Comparison of ENCODE assay signal across 22 cellular contexts in the genomic region with DNA sequence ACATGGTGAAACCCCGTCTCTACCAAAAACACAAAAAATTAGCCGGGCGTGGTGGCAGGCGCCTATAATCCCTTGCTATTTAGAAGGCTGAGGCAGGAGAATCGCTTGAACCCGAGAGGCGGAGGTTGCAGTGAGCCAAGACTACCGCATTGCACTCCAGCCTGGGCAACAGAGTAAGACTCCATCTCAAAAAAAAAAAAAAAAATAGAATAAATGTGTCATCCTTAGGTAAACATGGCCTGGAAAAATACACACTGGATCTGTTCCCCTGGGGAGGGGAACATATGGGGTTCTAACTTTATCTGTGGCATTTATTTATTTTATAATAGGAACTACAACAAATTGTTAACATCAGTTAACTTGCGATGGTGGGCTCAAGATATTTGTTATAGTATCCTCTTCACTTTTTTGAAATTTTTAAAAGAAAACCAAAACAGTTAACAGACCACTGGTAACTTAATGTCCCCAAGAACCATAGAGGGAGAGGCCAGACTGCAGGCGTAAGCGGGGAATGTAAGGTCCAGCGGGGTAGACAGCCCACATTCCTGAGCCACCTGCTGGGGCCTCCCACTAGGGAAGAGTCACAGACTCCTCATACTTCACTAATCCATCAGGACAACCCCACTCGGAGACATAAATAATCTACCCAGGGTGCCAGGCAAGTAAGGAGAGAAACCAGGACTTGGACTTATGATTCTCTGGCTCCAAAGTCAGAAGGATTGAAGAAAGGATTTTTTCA. TPM values are rescaled to one million over a fixed set of nuclear protein-coding genes. Genes with fewer than 3 reads are reported as not detected.
DNase-seq lines count a peak whose midpoint lies in the region; ATAC-seq and TF ChIP-seq lines count a peak whose summit lies in the region.
"Had no signal": no experiment of that assay in that cellular context is flagged by ENCODE, and none has a peak within 500 bp of the region (broad histone marks: within the 10 kb centered on the region; RNA-seq: fewer than 3 reads in every experiment).

No MANE protein-coding gene starts in this region.

- H3K4me3 Mint-ChIP-seq in mesothelial cell of epicardium, result no peak overlapping the region

- peaks cover 4 to 20% of the 10 kb centered on the region in 2 donors for H3K36me3 ChIP-seq in body of pancreas (replicated peaks in 1 of 2; ENCODE audit: insufficient read depth in 1 of 2, low read depth in 2 of 2)

- peaks cover 0 to 3% (median 0%) of the 10 kb centered on the region in 3 donors for H3K9me3 ChIP-seq in body of pancreas
- H3K9me3 ChIP-seq: spleen, thoracic aorta had no signal

- H3K27ac Mint-ChIP-seq in mesothelial cell of epicardium, result peak overlapping the region; percentile 70

- no peak for TF ChIP-seq POLR2A in body of pancreas (IDR thresholded peaks at IDR 0.05)

- peaks cover 73% of the 10 kb centered on the region for H3K4me1 ChIP-seq in body of pancreas

- peaks cover 38% of the 10 kb centered on the region for H3K36me3 Mint-ChIP-seq in mesothelial cell of epicardium

- intact Hi-C loops in body of pancreas (cut with DNase I) (no loop called here), head of caudate nucleus (cut with DNase I) (no loop called here)

- 80 to 82% methylated on average over 13 of the region's 13 CpGs for WGBS in body of pancreas, 2 donors

- peak overlapping the region; percentile 52 to 74 (median 64) for H3K27ac ChIP-seq in body of pancreas
- H3K27ac ChIP-seq: spleen, thoracic aorta had no signal

- ATAC-seq in body of pancreas (no peak), HG02678 (IDR thresholded peaks at IDR 0.05; ENCODE audit: unreplicated experiment) (no peak)
- ATAC-seq: HCT116, Panc1 had no signal

- H3K9me3 Mint-ChIP-seq in mesothelial cell of epicardium, result no peaks in the 10 kb centered on the region

- H3K27me3 ChIP-seq in body of pancreas, result no peaks in the 10 kb centered on the region
- H3K27me3 ChIP-seq: spleen had no signal

- H3K27me3 Mint-ChIP-seq in mesothelial cell of epicardium (ENCODE audit: low read depth), result no peaks in the 10 kb centered on the region

- DNase-seq in A172 (ENCODE audit: low spot score) (peak; percentile 11), DMS53 (lab: John Stamatoyannopoulos, UW) (peak; percentile 68), body of pancreas (no peak), mesothelial cell of epicardium (ENCODE audit: low spot score in 2 of 2, unreplicated experiment in 2 of 2) (no peak), epidermal melanocyte (ENCODE audit: insufficient read length, low spot score) (no peak), head of caudate nucleus (no peak), AG08396 (ENCODE audit: low spot score) (no peak)
- DNase-seq: activated CD8-positive, alpha-beta memory T cell treated with anti-CD3 and anti-CD28 coated beads for 24 hours; activated naive CD4-positive, alpha-beta T cell; activated T-cell treated with anti-CD3 and anti-CD28 coated beads, Interleukin-2, amount 50 U/mL, for 1 hour; KG1; kidney; mammary epithelial cell; NCI-H524 treated with DMSO at 0.1 percent for 48 hours; occipital lobe; spleen; stimulated activated CD4-positive, alpha-beta T cell treated with anti-CD3 and anti-CD28 coated beads, Interleukin-4, amount 100 ng/mL, for 1 hour; stimulated activated naive CD4-positive, alpha-beta T cell had no signal

- peaks cover 29% of the 10 kb centered on the region for H3K4me1 Mint-ChIP-seq in mesothelial cell of epicardium

- H3K4me3 ChIP-seq in body of pancreas, result no peak overlapping the region
- H3K4me3 ChIP-seq: spleen, thoracic aorta had no signal

- TF ChIP-seq CTCF in body of pancreas (IDR thresholded peaks at IDR 0.05) (no peak), mesothelial cell of epicardium (IDR thresholded peaks at IDR 0.05; ENCODE audit: unreplicated experiment) (no peak)

RNA-seq across cellular contexts. Expression of a gene that starts 12.5 kb away (rescaled TPM):
- 33.8 and 35.9 TPM in 2 replicates for total RNA-seq in A172 (2014; rRNA removed; shearing (Covaris generic))
- 10 to 100 TPM; 38.4 to 90.3 TPM for total RNA-seq in body of pancreas
- total RNA-seq in mesothelial cell of epicardium, result 27.5 to 30.5 TPM (median 27.8 TPM) in 3 replicates

RNA-seq across cellular contexts. Expression of a gene that starts 41.9 kb away (rescaled TPM):
- total RNA-seq in A172 (2014; rRNA removed; shearing (Covaris generic)), result 32.0 and 73.5 TPM in 2 replicates
- total RNA-seq in body of pancreas, result 10 to 100 TPM; 26.4 to 49.5 TPM
- 57.6 to 70.7 TPM (median 66.7 TPM) in 3 replicates for total RNA-seq in mesothelial cell of epicardium

Comparison
In these comparisons a context has a peak if more than half of its experiments do, and no peak if none do; other contexts are left out.
1. DNase-seq: peak in A172 (single experiment) and DMS53 (single experiment); none in body of pancreas (0 of 4), mesothelial cell of epicardium (0 of 2), epidermal melanocyte (single experiment), head of caudate nucleus (0 of 42) and AG08396 (single experiment).